Comparison of ENCODE assay signal across 1 cellular context in genomic region chr13:102798653-102799543, GRCh38.
TF ChIP-seq lines count a peak whose summit lies in the region.

Gene BIVM (plus strand): TSS chr13:102799119. CDS start chr13:102807268, 8,149 bp downstream.
Gene POGLUT2 (minus strand): TSS chr13:102798976. CDS start chr13:102798670, 306 bp downstream.

TF ChIP-seq in HEK293, 187 proteins besides CTCF, POLR2A, EP300 and RAD21 (continued from another document):
- no peak for TF ChIP-seq ZNF544 (tag by site-specific recombination; IDR thresholded peaks at IDR 0.05)
- peak; percentile 49 for TF ChIP-seq PRDM10 (tag by site-specific recombination; IDR thresholded peaks at IDR 0.05)
- TF ChIP-seq BCL11A (tag by site-specific recombination; IDR thresholded peaks at IDR 0.05; ENCODE audit: low read depth) = no peak
- no peak for TF ChIP-seq ZFP69B (tag by site-specific recombination; IDR thresholded peaks at IDR 0.05)
- TF ChIP-seq, protein P1, sequence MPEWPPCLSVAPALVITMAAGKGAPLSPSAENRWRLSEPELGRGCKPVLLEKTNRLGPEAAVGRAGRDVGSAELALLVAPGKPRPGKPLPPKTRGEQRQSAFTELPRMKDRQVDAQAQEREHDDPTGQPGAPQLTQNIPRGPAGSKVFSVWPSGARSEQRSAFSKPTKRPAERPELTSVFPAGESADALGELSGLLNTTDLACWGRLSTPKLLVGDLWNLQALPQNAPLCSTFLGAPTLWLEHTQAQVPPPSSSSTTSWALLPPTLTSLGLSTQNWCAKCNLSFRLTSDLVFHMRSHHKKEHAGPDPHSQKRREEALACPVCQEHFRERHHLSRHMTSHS (tag by site-specific recombination; IDR thresholded peaks at IDR 0.05) = no peak
- no peak for TF ChIP-seq ZNF37A (tag by site-specific recombination; IDR thresholded peaks at IDR 0.05)
- TF ChIP-seq KLF8 (tag by site-specific recombination; IDR thresholded peaks at IDR 0.05) = no peak
- no peak for TF ChIP-seq WT1 (tag by site-specific recombination; IDR thresholded peaks at IDR 0.05)
- TF ChIP-seq ZNF132 (tag by site-specific recombination; IDR thresholded peaks at IDR 0.05; ENCODE audit: borderline replicate concordance) = no peak
- TF ChIP-seq, protein P2, sequence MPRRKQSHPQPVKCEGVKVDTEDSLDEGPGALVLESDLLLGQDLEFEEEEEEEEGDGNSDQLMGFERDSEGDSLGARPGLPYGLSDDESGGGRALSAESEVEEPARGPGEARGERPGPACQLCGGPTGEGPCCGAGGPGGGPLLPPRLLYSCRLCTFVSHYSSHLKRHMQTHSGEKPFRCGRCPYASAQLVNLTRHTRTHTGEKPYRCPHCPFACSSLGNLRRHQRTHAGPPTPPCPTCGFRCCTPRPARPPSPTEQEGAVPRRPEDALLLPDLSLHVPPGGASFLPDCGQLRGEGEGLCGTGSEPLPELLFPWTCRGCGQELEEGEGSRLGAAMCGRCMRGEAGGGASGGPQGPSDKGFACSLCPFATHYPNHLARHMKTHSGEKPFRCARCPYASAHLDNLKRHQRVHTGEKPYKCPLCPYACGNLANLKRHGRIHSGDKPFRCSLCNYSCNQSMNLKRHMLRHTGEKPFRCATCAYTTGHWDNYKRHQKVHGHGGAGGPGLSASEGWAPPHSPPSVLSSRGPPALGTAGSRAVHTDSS (tag by site-specific recombination; IDR thresholded peaks at IDR 0.05) = no peak
- TF ChIP-seq, protein P3, sequence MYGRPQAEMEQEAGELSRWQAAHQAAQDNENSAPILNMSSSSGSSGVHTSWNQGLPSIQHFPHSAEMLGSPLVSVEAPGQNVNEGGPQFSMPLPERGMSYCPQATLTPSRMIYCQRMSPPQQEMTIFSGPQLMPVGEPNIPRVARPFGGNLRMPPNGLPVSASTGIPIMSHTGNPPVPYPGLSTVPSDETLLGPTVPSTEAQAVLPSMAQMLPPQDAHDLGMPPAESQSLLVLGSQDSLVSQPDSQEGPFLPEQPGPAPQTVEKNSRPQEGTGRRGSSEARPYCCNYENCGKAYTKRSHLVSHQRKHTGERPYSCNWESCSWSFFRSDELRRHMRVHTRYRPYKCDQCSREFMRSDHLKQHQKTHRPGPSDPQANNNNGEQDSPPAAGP (tag by site-specific recombination; IDR thresholded peaks at IDR 0.05) = 0 out of 2 replicates have a peak, but pooled peaks have one; percentile 21
- no peak for TF ChIP-seq GLI2 (tag by site-specific recombination; IDR thresholded peaks at IDR 0.05; ENCODE audit: borderline replicate concordance, low read depth)
- no peak for TF ChIP-seq ZNF274 (IDR thresholded peaks at IDR 0.05; ENCODE audit: low read length)
- no peak for TF ChIP-seq ZNF274 (tag by site-specific recombination; IDR thresholded peaks at IDR 0.05; ENCODE audit: borderline replicate concordance)
- TF ChIP-seq ZNF514 (tag by site-specific recombination; IDR thresholded peaks at IDR 0.05) = no peak
- TF ChIP-seq ZNF280D (tag by site-specific recombination; IDR thresholded peaks at IDR 0.05) = no peak
- TF ChIP-seq ZNF549 (tag by site-specific recombination; IDR thresholded peaks at IDR 0.05) = no peak
- TF ChIP-seq ZIC2 (tag by site-specific recombination; IDR thresholded peaks at IDR 0.05) = no peak
- no peak for TF ChIP-seq ZNF354C (tag by site-specific recombination; IDR thresholded peaks at IDR 0.05; ENCODE audit: borderline replicate concordance, low read depth)
- TF ChIP-seq ZNF76 (tag by site-specific recombination; IDR thresholded peaks at IDR 0.05; ENCODE audit: borderline replicate concordance, low read depth) = peak; percentile 91
